Comparison of ENCODE assay signal across 12 cellular contexts in the genomic region with DNA sequence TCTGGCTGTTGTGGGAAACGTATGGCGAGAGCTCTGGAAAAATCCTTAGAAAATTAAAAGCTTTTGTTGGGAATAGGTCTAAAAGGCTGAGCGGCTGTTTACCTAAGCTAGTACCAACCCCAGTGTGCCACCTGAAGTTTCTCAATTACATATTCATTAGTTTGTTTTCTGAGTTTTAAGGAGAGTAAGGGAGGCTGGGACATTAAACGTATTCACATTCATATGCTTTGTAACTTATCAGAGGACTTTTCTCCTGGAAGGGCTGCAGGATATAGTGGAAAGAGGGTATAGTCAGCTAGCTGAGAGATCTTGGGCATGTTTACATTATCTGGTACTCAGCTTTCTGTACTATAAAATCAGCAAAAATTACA. TPM values are rescaled to one million over a fixed set of nuclear protein-coding genes. Genes with fewer than 3 reads are reported as not detected.
A peak's percentile ranks its signal among the peaks of the same experiment; 100 is the strongest.
DNase-seq lines count a peak whose midpoint lies in the region; ATAC-seq, FAIRE-seq and TF ChIP-seq lines count a peak whose summit lies in the region.
"Had no signal": no experiment of that assay in that cellular context is flagged by ENCODE, and none has a peak within 500 bp of the region (broad histone marks: within the 10 kb centered on the region; RNA-seq: fewer than 3 reads in every experiment).

No MANE protein-coding gene starts in this region.

- peak overlapping the region; percentile 43 to 87 for H3K27ac ChIP-seq in kidney (ENCODE audit: low read depth in 2 of 2, low read length in 2 of 2)
- peak overlapping the region; percentile 98 for H3K27ac ChIP-seq in tibial artery

- H3K4me3 ChIP-seq in astrocyte of the spinal cord (ENCODE audit: low read depth, low read length) (peak overlapping the region; percentile 93), kidney (ENCODE audit: low read length in 2 of 2) (peak overlapping the region; percentile 87 to 92), tibial artery (peak overlapping the region; percentile 93 to 97)

- no peaks in the 10 kb centered on the region for H3K4me1 ChIP-seq in kidney (ENCODE audit: control insufficient read depth in 1 of 2, insufficient read depth in 1 of 2, low read depth in 1 of 2, low read length in 2 of 2)
- peaks cover 0 to 14% (median 0%) of the 10 kb centered on the region in 4 donors for H3K4me1 ChIP-seq in tibial artery

- H3K9me3 ChIP-seq in kidney (ENCODE audit: control insufficient read depth in 1 of 2, low read length in 2 of 2) (no peaks in the 10 kb centered on the region), tibial artery (no peaks in the 10 kb centered on the region)

- TF ChIP-seq CTCF in astrocyte of the spinal cord (IDR thresholded peaks at IDR 0.05; ENCODE audit: low read depth, low read length) (no peak), kidney (IDR thresholded peaks at IDR 0.05; ENCODE audit: borderline replicate concordance, extremely low read depth, insufficient read depth) (no peak), tibial artery (IDR thresholded peaks at IDR 0.05) (no peak)

- H3K27me3 ChIP-seq in tibial artery: no peaks in the 10 kb centered on the region

- DNase-seq in DMS53 (lab: John Stamatoyannopoulos, UW) (peak; percentile 67), DMS53 treated with DMSO at 0.1 percent for 48 hours (lab: John Stamatoyannopoulos, UW; ENCODE audit: unreplicated experiment) (no peak), astrocyte of the spinal cord (ENCODE audit: low read depth, low spot score) (no peak), kidney (no peak), tibial artery (no peak), T-helper 9 cell (no peak)
- DNase-seq: 8988T; activated CD4-positive, alpha-beta T cell treated with anti-CD3 and anti-CD28 coated beads, Interleukin-2, amount 50 U/mL, for 1 hour; GOT3 had no signal

- H3K9ac ChIP-seq in kidney (ENCODE audit: low read length in 2 of 2): peak overlapping the region in 1 of 2 donors; percentile 86

- in situ Hi-C loops in astrocyte of the spinal cord (cut with HindIII; ENCODE audit: low sequenced_read_pairs): no loop called here

- H3K36me3 ChIP-seq in kidney (ENCODE audit: control insufficient read depth in 1 of 2, insufficient read depth in 2 of 2, low read length in 2 of 2) (no peaks in the 10 kb centered on the region), tibial artery (no peaks in the 10 kb centered on the region)

- intact Hi-C loops in kidney (cut with DNase I) (no loop called here), tibial artery (cut with DNase I; ENCODE audit: low total_unique reads) (loop anchor here (5.0 kb wide), 2 partner anchors 140 to 495 kb away; no protein-coding TSS in a partner anchor)

- ATAC-seq in HG03442 (IDR thresholded peaks at IDR 0.05; ENCODE audit: unreplicated experiment) (no peak), GM19351 (IDR thresholded peaks at IDR 0.05; ENCODE audit: unreplicated experiment) (no peak)

- FAIRE-seq in kidney (lab: Jason Lieb, UNC): no peak
- FAIRE-seq: GM12892 had no signal

RNA-seq across cellular contexts. Expression of gene PAWR, which starts 1.5 kb away (rescaled TPM):
- 69.2 TPM for total RNA-seq in kidney
- 30.7 TPM for polyA plus RNA-seq in kidney (ENCODE audit: insufficient read depth, low read depth, low replicate concordance)
